In the genomic region with DNA sequence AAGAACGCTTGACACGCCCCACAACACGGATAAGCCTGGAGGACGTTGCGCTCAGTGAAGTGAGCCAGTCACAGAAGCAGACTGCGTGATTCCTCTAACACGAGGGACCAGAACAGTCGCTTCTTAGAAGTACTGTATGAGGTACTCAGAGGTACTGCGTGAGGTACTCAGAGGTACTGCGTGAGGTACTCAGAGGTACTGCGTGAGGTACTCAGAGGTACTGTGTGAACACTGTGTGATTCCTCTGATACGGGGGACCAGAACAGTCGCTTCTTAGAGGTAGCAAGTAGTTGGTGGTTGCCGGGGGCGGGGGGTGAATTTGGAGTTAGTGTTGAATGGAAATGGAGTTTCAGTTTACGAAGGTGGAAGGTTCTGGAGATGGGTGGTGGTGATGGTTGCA, we compare ENCODE assay signal across 1 cellular context.
A peak's percentile ranks its signal among the peaks of the same experiment; 100 is the strongest.
TF ChIP-seq lines count a peak whose summit lies in the region.

No MANE protein-coding gene starts in this region.

TF ChIP-seq in GM12878, 131 proteins besides CTCF, POLR2A, EP300 and RAD21:
- TF ChIP-seq POLR2AphosphoS5 (IDR thresholded peaks at IDR 0.05; ENCODE audit: low read length) (peak; percentile 19; the same call in 1 of the 2 replicates), BACH1 (IDR thresholded peaks at IDR 0.05; ENCODE audit: borderline replicate concordance) (no peak)
TF ChIP-seq in GM12878: peak in this region for 1.
